In the genomic region with DNA sequence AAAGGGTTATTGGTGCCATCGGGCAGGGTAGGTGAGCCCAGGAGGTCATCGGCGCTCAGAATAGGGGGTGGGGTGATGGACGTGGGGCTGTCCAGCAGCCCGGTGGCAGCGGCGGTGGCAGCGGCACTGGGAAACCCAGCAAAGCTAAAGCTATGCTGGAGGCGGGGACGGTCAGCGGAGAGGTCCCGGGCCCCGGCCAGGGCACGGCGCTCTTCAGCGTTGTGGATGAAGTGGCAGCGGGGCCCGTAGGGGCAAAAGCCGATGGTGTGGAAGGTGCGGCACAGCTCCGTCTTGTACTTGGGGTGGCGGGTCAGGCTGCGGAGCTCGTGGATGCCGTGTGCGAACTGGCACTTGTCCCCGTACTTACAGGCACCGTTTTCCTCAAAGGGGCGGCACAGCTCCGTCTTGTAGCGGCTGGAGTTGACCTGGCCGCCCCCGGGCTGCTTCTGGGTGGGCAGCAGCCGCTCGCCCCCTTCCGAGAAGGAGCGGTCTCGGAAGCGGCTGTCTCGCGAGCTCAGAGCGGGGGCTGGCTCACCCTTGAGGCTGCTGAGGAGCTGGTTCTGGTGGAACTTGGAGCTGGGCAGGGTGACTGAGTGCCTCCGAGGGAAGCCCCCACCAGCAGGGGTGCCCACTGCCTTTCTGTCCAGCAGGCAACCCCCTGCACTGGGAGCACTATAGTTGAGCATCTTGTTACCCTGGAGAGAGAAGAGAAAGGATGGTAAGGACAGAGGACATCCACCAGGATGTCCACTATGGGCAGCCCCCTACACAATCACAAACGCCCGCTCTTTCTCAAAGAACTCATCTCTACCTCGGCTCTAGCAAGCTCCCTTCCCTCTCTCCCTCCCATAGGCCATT, we compare ENCODE assay signal across 8 cellular contexts. TPM values are rescaled to one million over a fixed set of nuclear protein-coding genes. Genes with fewer than 3 reads are reported as not detected.
A peak's percentile ranks its signal among the peaks of the same experiment; 100 is the strongest.
DNase-seq lines count a peak whose midpoint lies in the region; ATAC-seq lines count a peak whose summit lies in the region.

No MANE protein-coding gene starts in this region.

- intact Hi-C loops in activated CD4-positive, alpha-beta T cell treated with anti-CD3 and anti-CD28 coated beads for 36 hours (cut with DNase I, micrococcal nuclease), result loop anchor here (1.0 to 10.0 kb wide), 19 partner anchors 26 to 1548 kb away; partner anchors contain the start of genes RAD51B (in 2 of the 2), ZFYVE26 (in 2 of the 2), ACTN1 (in 1 of the 2) and PALS1 (in 1 of the 2)

- H3K27ac Mint-ChIP-seq in activated CD4-positive, alpha-beta T cell treated with anti-CD3 and anti-CD28 coated beads for 36 hours, result peak overlapping the region; percentile 100
- H3K27ac Mint-ChIP-seq in activated naive CD8-positive, alpha-beta T cell treated with anti-CD3 and anti-CD28 coated beads for 36 hours, result peak overlapping the region; percentile 100

- peaks cover 53% of the 10 kb centered on the region for H3K4me1 Mint-ChIP-seq in activated CD4-positive, alpha-beta T cell treated with anti-CD3 and anti-CD28 coated beads for 36 hours
- H3K4me1 Mint-ChIP-seq in activated naive CD8-positive, alpha-beta T cell treated with anti-CD3 and anti-CD28 coated beads for 36 hours, result peaks cover 51% of the 10 kb centered on the region

- H3K4me3 ChIP-seq in iPS-11a (ENCODE audit: low read depth, low read length) (peak overlapping the region; percentile 98), skin epidermis (peak overlapping the region; percentile 62 to 90 (median 79))

- H3K27me3 Mint-ChIP-seq in activated CD4-positive, alpha-beta T cell treated with anti-CD3 and anti-CD28 coated beads for 36 hours, result no peaks in the 10 kb centered on the region
- H3K27me3 Mint-ChIP-seq in activated naive CD8-positive, alpha-beta T cell treated with anti-CD3 and anti-CD28 coated beads for 36 hours, result peaks cover 3% of the 10 kb centered on the region

- H3K9me3 Mint-ChIP-seq in activated CD4-positive, alpha-beta T cell treated with anti-CD3 and anti-CD28 coated beads for 36 hours (ENCODE audit: low read depth), result peaks cover 2% of the 10 kb centered on the region
- no peaks in the 10 kb centered on the region for H3K9me3 Mint-ChIP-seq in activated naive CD8-positive, alpha-beta T cell treated with anti-CD3 and anti-CD28 coated beads for 36 hours

- CTCF ChIA-PET in activated CD4-positive, alpha-beta T cell treated with anti-CD3 and anti-CD28 coated beads for 36 hours (lab: Charles Lee), result interaction anchor here (0.5 to 7.5 kb wide), 38 partner anchors 10 to 844 kb away, joined by 3 to 61 read pairs (median 4); no protein-coding TSS in a partner anchor

- POLR2A ChIA-PET in activated CD4-positive, alpha-beta T cell treated with anti-CD3 and anti-CD28 coated beads for 36 hours (lab: Charles Lee), result interaction anchor here (0.6 to 5.1 kb wide), 10 partner anchors 9 to 952 kb away, joined by 3 to 68 read pairs (median 4); no protein-coding TSS in a partner anchor

- peak overlapping the region; percentile 94 to 100 (median 100) for H3K27ac ChIP-seq in skin epidermis

- H3K4me3 Mint-ChIP-seq in activated CD4-positive, alpha-beta T cell treated with anti-CD3 and anti-CD28 coated beads for 36 hours, result peak overlapping the region; percentile 90
- H3K4me3 Mint-ChIP-seq in activated naive CD8-positive, alpha-beta T cell treated with anti-CD3 and anti-CD28 coated beads for 36 hours, result peak overlapping the region; percentile 96

- DNase-seq in activated CD4-positive, alpha-beta T cell treated with anti-CD3 and anti-CD28 coated beads for 36 hours, result peak; percentile 54
- no peak for DNase-seq in activated CD4-positive, alpha-beta T cell treated with anti-CD3 and anti-CD28 coated beads, Interleukin-2, amount 50 U/mL, for 4 hours
- DNase-seq in activated naive CD8-positive, alpha-beta T cell treated with anti-CD3 and anti-CD28 coated beads for 36 hours, result no peak

- H3K36me3 Mint-ChIP-seq in activated CD4-positive, alpha-beta T cell treated with anti-CD3 and anti-CD28 coated beads for 36 hours (ENCODE audit: low read depth), result peaks cover 64% of the 10 kb centered on the region
- H3K36me3 Mint-ChIP-seq in activated naive CD8-positive, alpha-beta T cell treated with anti-CD3 and anti-CD28 coated beads for 36 hours, result peaks cover 72% of the 10 kb centered on the region

- no peak for ATAC-seq in activated CD4-positive, alpha-beta T cell treated with anti-CD3 and anti-CD28 coated beads for 36 hours
- ATAC-seq in HG02678 (IDR thresholded peaks at IDR 0.05; ENCODE audit: unreplicated experiment) (no peak), HG03439 (IDR thresholded peaks at IDR 0.05; ENCODE audit: unreplicated experiment) (no peak), GM18517 (IDR thresholded peaks at IDR 0.05; ENCODE audit: unreplicated experiment) (no peak)

RNA-seq across cellular contexts. Expression of gene ZFP36L1, which starts 2.8 kb away (rescaled TPM):
- total RNA-seq in activated CD4-positive, alpha-beta T cell treated with anti-CD3 and anti-CD28 coated beads for 36 hours, result 10 to 100 TPM; 72.1 to 96.9 TPM
- total RNA-seq in activated naive CD8-positive, alpha-beta T cell treated with anti-CD3 and anti-CD28 coated beads for 36 hours, result 10 to 100 TPM; 84.4 to 86.2 TPM
